ENCODE assay signal across 14 cellular contexts in genomic region chr11:1487851-1488574, GRCh38. TPM values are rescaled to one million over a fixed set of nuclear protein-coding genes. Genes with fewer than 3 reads are reported as not detected.
DNase-seq lines count a peak whose midpoint lies in the region; ATAC-seq and TF ChIP-seq lines count a peak whose summit lies in the region.
"Had no signal": no experiment of that assay in that cellular context is flagged by ENCODE, and none has a peak within 500 bp of the region (broad histone marks: within the 10 kb centered on the region; RNA-seq: fewer than 3 reads in every experiment).

No MANE protein-coding gene starts in this region.

- H3K4me2 ChIP-seq in mammary epithelial cell (ENCODE audit: insufficient read depth, low read depth, low read length): no peak overlapping the region

- 69 to 71% methylated on average over 22 to 23 of the region's 23 CpGs for WGBS in tibial nerve, 2 donors
- WGBS in mammary epithelial cell (ENCODE audit: low coverage, missing lambda C conversion rate): 96% methylated on average over 12 of the region's 23 CpGs

- no peaks in the 10 kb centered on the region for H3K9me3 Mint-ChIP-seq in activated naive CD8-positive, alpha-beta T cell treated with anti-CD3 and anti-CD28 coated beads, Interleukin-2, amount 10 ng/mL, durations not matched to agents 7 days and 5 days
- H3K9me3 Mint-ChIP-seq in activated naive CD8-positive, alpha-beta T cell treated with anti-CD3 and anti-CD28 coated beads for 36 hours: no peaks in the 10 kb centered on the region
- H3K9me3 Mint-ChIP-seq: HFFc6 had no signal

- H3K27me3 ChIP-seq in muscle layer of colon (ENCODE audit: control insufficient read depth in 1 of 2, insufficient read depth in 2 of 2, low read length in 2 of 2) (no peaks in the 10 kb centered on the region), tibial nerve (no peaks in the 10 kb centered on the region), mammary epithelial cell (ENCODE audit: insufficient read depth, low read length) (no peaks in the 10 kb centered on the region)
- H3K27me3 ChIP-seq: heart left ventricle had no signal

- peak overlapping the region; percentile 97 to 99 for H3K27ac ChIP-seq in coronary artery
- peak overlapping the region; percentile 87 for H3K27ac ChIP-seq in muscle layer of colon (ENCODE audit: low read depth, low read length)
- H3K27ac ChIP-seq in tibial nerve: peak overlapping the region in 3 of 4 donors; percentile 43 to 88 (median 83)
- no peak overlapping the region for H3K27ac ChIP-seq in mammary epithelial cell (ENCODE audit: insufficient read depth, low read depth, low read length)

- no peaks in the 10 kb centered on the region for H3K36me3 Mint-ChIP-seq in activated naive CD8-positive, alpha-beta T cell treated with anti-CD3 and anti-CD28 coated beads, Interleukin-2, amount 10 ng/mL, durations not matched to agents 7 days and 5 days
- H3K36me3 Mint-ChIP-seq in activated naive CD8-positive, alpha-beta T cell treated with anti-CD3 and anti-CD28 coated beads for 36 hours: peaks cover 2% of the 10 kb centered on the region

- ATAC-seq in activated naive CD8-positive, alpha-beta T cell treated with anti-CD3 and anti-CD28 coated beads, Interleukin-2, amount 10 ng/mL, durations not matched to agents 7 days and 5 days (ENCODE audit: low read depth): peak; percentile 17
- no peak for ATAC-seq in GM21717 (IDR thresholded peaks at IDR 0.05; ENCODE audit: unreplicated experiment)
- ATAC-seq: heart left ventricle, SK-N-SH treated with all-trans-retinoic acid at 6 μM for 48 hours had no signal

- TF ChIP-seq POLR2A in tibial nerve (IDR thresholded peaks at IDR 0.05): no peak

- no peaks in the 10 kb centered on the region for H3K4me1 Mint-ChIP-seq in activated naive CD8-positive, alpha-beta T cell treated with anti-CD3 and anti-CD28 coated beads, Interleukin-2, amount 10 ng/mL, durations not matched to agents 7 days and 5 days
- H3K4me1 Mint-ChIP-seq in activated naive CD8-positive, alpha-beta T cell treated with anti-CD3 and anti-CD28 coated beads for 36 hours: peaks cover 19% of the 10 kb centered on the region

- POLR2A ChIA-PET in activated naive CD8-positive, alpha-beta T cell treated with anti-CD3 and anti-CD28 coated beads, Interleukin-2, amount 10 ng/mL, durations not matched to agents 7 days and 5 days (lab: Charles Lee): no interaction called here

- H4K20me1 ChIP-seq in mammary epithelial cell (ENCODE audit: insufficient read depth, low read length): peaks cover 6% of the 10 kb centered on the region

- H3K4me3 ChIP-seq in coronary artery: peak overlapping the region; percentile 77
- H3K4me3 ChIP-seq in muscle layer of colon (ENCODE audit: low read depth in 1 of 2, low read length in 2 of 2): peak overlapping the region in 1 of 2 donors; percentile 27
- no peak overlapping the region for H3K4me3 ChIP-seq in tibial nerve
- H3K4me3 ChIP-seq in mammary epithelial cell (replicated peaks in 1 of 3; ENCODE audit: insufficient read depth in 1 of 3, low read depth in 2 of 3, low read length in 3 of 3): no peak overlapping the region
- H3K4me3 ChIP-seq: heart left ventricle had no signal

- H3K79me2 ChIP-seq in mammary epithelial cell (ENCODE audit: insufficient read depth, low read length): peaks cover 93% of the 10 kb centered on the region

- H3K9me3 ChIP-seq in muscle layer of colon (ENCODE audit: low read length) (no peaks in the 10 kb centered on the region), tibial nerve (no peaks in the 10 kb centered on the region), mammary epithelial cell (replicated peaks; ENCODE audit: insufficient read depth, low read length) (no peaks in the 10 kb centered on the region)
- H3K9me3 ChIP-seq: heart left ventricle had no signal

- TF ChIP-seq CTCF in coronary artery (IDR thresholded peaks at IDR 0.05): no peak
- no peak for TF ChIP-seq CTCF in tibial nerve (IDR thresholded peaks at IDR 0.05)
- no peak for TF ChIP-seq CTCF in mammary epithelial cell (conservative IDR thresholded peaks at IDR 0.05 in 1 of 2, IDR thresholded peaks at IDR 0.05 in 1 of 2; ENCODE audit: extremely low read depth in 1 of 2, insufficient read depth in 1 of 2, low read depth in 1 of 2, low read length in 2 of 2)

- peaks cover 53% of the 10 kb centered on the region for H3K4me1 ChIP-seq in muscle layer of colon (ENCODE audit: insufficient read depth, low read length)
- peaks cover 0 to 74% (median 58%) of the 10 kb centered on the region in 4 donors for H3K4me1 ChIP-seq in tibial nerve
- H3K4me1 ChIP-seq in mammary epithelial cell (ENCODE audit: insufficient read depth, low read length): peaks cover 4% of the 10 kb centered on the region

- no peak overlapping the region for H3K4me3 Mint-ChIP-seq in activated naive CD8-positive, alpha-beta T cell treated with anti-CD3 and anti-CD28 coated beads, Interleukin-2, amount 10 ng/mL, durations not matched to agents 7 days and 5 days
- H3K4me3 Mint-ChIP-seq in activated naive CD8-positive, alpha-beta T cell treated with anti-CD3 and anti-CD28 coated beads for 36 hours: no peak overlapping the region
- H3K4me3 Mint-ChIP-seq: HFFc6 had no signal

- BruUV-seq in mammary epithelial cell (replicated peaks; lab: Mats Ljungman, UMichigan): no TSS peak

- H3K36me3 ChIP-seq in muscle layer of colon (ENCODE audit: insufficient read depth, low read length) (no peaks in the 10 kb centered on the region), tibial nerve (no peaks in the 10 kb centered on the region), mammary epithelial cell (ENCODE audit: insufficient read depth, low read length) (no peaks in the 10 kb centered on the region)
- H3K36me3 ChIP-seq: heart left ventricle had no signal

- intact Hi-C loops in mammary epithelial cell (cut with micrococcal nuclease): no loop called here

- H2AFZ ChIP-seq in mammary epithelial cell (ENCODE audit: low read depth, low read length): no peak overlapping the region

- no peak for TF ChIP-seq EP300 in tibial nerve (IDR thresholded peaks at IDR 0.05)

- dilution Hi-C loops in mammary epithelial cell (cut with HindIII; ENCODE audit: low sequenced_read_pairs): no loop called here

- CTCF ChIA-PET in mammary epithelial cell (lab: Charles Lee; ENCODE audit: low non-redundant PET): no interaction called here

- in situ Hi-C loops in mammary epithelial cell (cut with MboI; ENCODE audit: low sequenced_read_pairs in 2 of 2): no loop called here

- no peak overlapping the region for H3K27ac Mint-ChIP-seq in activated naive CD8-positive, alpha-beta T cell treated with anti-CD3 and anti-CD28 coated beads, Interleukin-2, amount 10 ng/mL, durations not matched to agents 7 days and 5 days
- H3K27ac Mint-ChIP-seq in activated naive CD8-positive, alpha-beta T cell treated with anti-CD3 and anti-CD28 coated beads for 36 hours: no peak overlapping the region
- H3K27ac Mint-ChIP-seq: HFFc6 had no signal

- H3K27me3 Mint-ChIP-seq in activated naive CD8-positive, alpha-beta T cell treated with anti-CD3 and anti-CD28 coated beads, Interleukin-2, amount 10 ng/mL, durations not matched to agents 7 days and 5 days: no peaks in the 10 kb centered on the region
- H3K27me3 Mint-ChIP-seq in activated naive CD8-positive, alpha-beta T cell treated with anti-CD3 and anti-CD28 coated beads for 36 hours: no peaks in the 10 kb centered on the region

- no peak for DNase-seq in activated naive CD8-positive, alpha-beta T cell treated with anti-CD3 and anti-CD28 coated beads, Interleukin-2, amount 10 ng/mL, durations not matched to agents 7 days and 5 days
- no peak for DNase-seq in activated naive CD8-positive, alpha-beta T cell treated with anti-CD3 and anti-CD28 coated beads for 36 hours
- DNase-seq in coronary artery (ENCODE audit: low spot score) (no peak), tibial nerve (ENCODE audit: low spot score in 2 of 2) (no peak), mammary epithelial cell (no peak), hippocampal formation (lab: John Stamatoyannopoulos, UW) (no peak)
- DNase-seq: ACHN; activated naive CD4-positive, alpha-beta T cell treated with Interleukin-2 at 50 U/mL for 16 hours; central memory CD4-positive, alpha-beta T cell; HFFc6 had no signal

- H3K9ac ChIP-seq in muscle layer of colon (ENCODE audit: low read length) (peak overlapping the region; percentile 39), mammary epithelial cell (ENCODE audit: insufficient read depth, low read length) (no peak overlapping the region)

RNA-seq across cellular contexts. Expression of gene MOB2, which starts 1.4 kb away (rescaled TPM):
- total RNA-seq in activated naive CD8-positive, alpha-beta T cell treated with anti-CD3 and anti-CD28 coated beads, Interleukin-2, amount 10 ng/mL, durations not matched to agents 7 days and 5 days: 10 to 100 TPM; 43.2 to 47.2 TPM
- total RNA-seq in activated naive CD8-positive, alpha-beta T cell treated with anti-CD3 and anti-CD28 coated beads for 36 hours: 10 to 100 TPM; 15.2 to 16.3 TPM
- total RNA-seq in tibial nerve (10 to 100 TPM; 42.3 to 55.1 (median 46.9) TPM), mammary epithelial cell (10 to 100 TPM; 26.5 to 30.0 TPM)
- 30.9 TPM for polyA plus RNA-seq in mammary epithelial cell
- 32.8 TPM for polyA minus RNA-seq in mammary epithelial cell
